In the genomic region with DNA sequence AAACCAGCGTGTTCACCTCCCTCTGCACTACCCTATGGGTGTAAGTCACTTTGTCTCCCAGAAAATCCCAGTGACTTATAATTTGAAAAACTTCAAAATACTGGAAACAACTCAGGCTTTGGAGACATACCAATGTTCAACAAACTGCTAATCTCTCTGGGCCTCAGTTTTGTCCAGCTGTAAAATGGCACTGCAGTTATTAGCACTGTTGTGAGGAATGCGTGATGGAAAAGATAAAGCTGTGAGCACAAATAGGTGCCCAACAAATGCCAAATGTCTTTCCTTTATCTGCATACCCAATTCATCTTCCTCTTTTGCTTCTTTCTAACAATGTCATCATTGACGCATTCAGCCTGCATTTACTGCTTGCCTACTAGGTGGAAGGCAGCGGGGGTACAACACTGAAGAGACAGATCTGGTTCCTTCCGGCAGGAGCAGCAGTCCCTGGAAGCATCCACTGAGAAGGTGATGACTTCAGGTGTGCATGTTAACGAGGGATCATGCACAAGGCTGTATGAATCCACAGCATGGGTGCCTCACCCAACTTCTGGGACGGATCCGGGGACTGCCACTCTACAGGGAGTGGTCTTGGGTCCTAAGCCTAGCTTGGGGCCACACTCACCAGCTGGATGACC, we compare ENCODE assay signal across 9 cellular contexts.
DNase-seq lines count a peak whose midpoint lies in the region; ATAC-seq and TF ChIP-seq lines count a peak whose summit lies in the region.
"Had no signal": no experiment of that assay in that cellular context is flagged by ENCODE, and none has a peak within 500 bp of the region (broad histone marks: within the 10 kb centered on the region; RNA-seq: fewer than 3 reads in every experiment).

No MANE protein-coding gene starts in this region.

- no peak for DNase-seq in activated naive CD4-positive, alpha-beta T cell treated with anti-CD3 and anti-CD28 coated beads, Interleukin-2, amount 10 ng/mL, durations not matched to agents 7 days and 5 days
- DNase-seq in activated naive CD4-positive, alpha-beta T cell treated with anti-CD3 and anti-CD28 coated beads, Interleukin-2, amount 50 U/mL, for 16 hours, result no peak
- DNase-seq in T-cell (no peak), esophagus muscularis mucosa (ENCODE audit: extremely low spot score) (no peak), transverse colon (no peak), iPS-NIHi7 (ENCODE audit: extremely low spot score) (no peak), NCI-H774 (lab: John Stamatoyannopoulos, UW) (no peak)
- DNase-seq: activated CD8-positive, alpha-beta memory T cell treated with anti-CD3 and anti-CD28 coated beads, Interleukin-2, amount 10 ng/mL, durations not matched to agents 7 days and 5 days had no signal

- peaks cover 90% of the 10 kb centered on the region for H3K4me1 Mint-ChIP-seq in activated naive CD4-positive, alpha-beta T cell treated with anti-CD3 and anti-CD28 coated beads, Interleukin-2, amount 10 ng/mL, durations not matched to agents 7 days and 5 days
- peaks cover 95 to 96% (median 95%) of the 10 kb centered on the region in 3 donors for H3K4me1 Mint-ChIP-seq in T-cell

- no peak for TF ChIP-seq CTCF in esophagus muscularis mucosa (IDR thresholded peaks at IDR 0.05)
- TF ChIP-seq CTCF in transverse colon (IDR thresholded peaks at IDR 0.05), result no peak

- no peaks in the 10 kb centered on the region for H3K36me3 ChIP-seq in esophagus muscularis mucosa
- no peaks in the 10 kb centered on the region for H3K36me3 ChIP-seq in transverse colon

- no peak overlapping the region for H3K4me3 Mint-ChIP-seq in activated naive CD4-positive, alpha-beta T cell treated with anti-CD3 and anti-CD28 coated beads, Interleukin-2, amount 10 ng/mL, durations not matched to agents 7 days and 5 days
- peak overlapping the region; percentile 44 to 83 (median 50) for H3K4me3 Mint-ChIP-seq in T-cell
- H3K4me3 Mint-ChIP-seq: activated CD8-positive, alpha-beta memory T cell treated with anti-CD3 and anti-CD28 coated beads, Interleukin-2, amount 10 ng/mL, durations not matched to agents 7 days and 5 days had no signal

- H3K9me3 ChIP-seq in esophagus muscularis mucosa, result no peaks in the 10 kb centered on the region
- H3K9me3 ChIP-seq in transverse colon, result no peaks in the 10 kb centered on the region

- intact Hi-C loops in esophagus muscularis mucosa (cut with DNase I) (loop anchor here (5.0 kb wide), 1 partner anchor 64 kb away; a partner anchor contains a TSS), transverse colon (cut with DNase I; ENCODE audit: low total_unique reads) (no loop called here)

- ATAC-seq in T-cell (replicated peaks in 1 of 4) (peak in 1 of 4 experiments; percentile 25), GM21717 (IDR thresholded peaks at IDR 0.05; ENCODE audit: unreplicated experiment) (no peak)
- ATAC-seq: activated CD8-positive, alpha-beta memory T cell treated with anti-CD3 and anti-CD28 coated beads, Interleukin-2, amount 10 ng/mL, durations not matched to agents 7 days and 5 days had no signal

- peak overlapping the region; percentile 66 for H3K27ac Mint-ChIP-seq in activated naive CD4-positive, alpha-beta T cell treated with anti-CD3 and anti-CD28 coated beads, Interleukin-2, amount 10 ng/mL, durations not matched to agents 7 days and 5 days
- peak overlapping the region; percentile 68 to 89 for H3K27ac Mint-ChIP-seq in T-cell

- H3K4me1 ChIP-seq in esophagus muscularis mucosa (peaks cover 62 to 97% (median 91%) of the 10 kb centered on the region in 4 donors), transverse colon (peaks cover 67 to 97% (median 82%) of the 10 kb centered on the region in 4 donors)

- TF ChIP-seq EP300 in esophagus muscularis mucosa (IDR thresholded peaks at IDR 0.05), result no peak
- TF ChIP-seq EP300 in transverse colon (IDR thresholded peaks at IDR 0.05; ENCODE audit: low read depth), result no peak

- 86% methylated on average over 8 of the region's 8 CpGs for WGBS in esophagus muscularis mucosa
- WGBS in transverse colon (ENCODE audit: low coverage in 1 of 2), 2 donors, result 50 to 68% methylated on average over 3 to 8 of the region's 8 CpGs

- TF ChIP-seq POLR2A in esophagus muscularis mucosa (IDR thresholded peaks at IDR 0.05; ENCODE audit: low read depth), result no peak
- no peak for TF ChIP-seq POLR2A in transverse colon (IDR thresholded peaks at IDR 0.05)

- peaks cover 30% of the 10 kb centered on the region for H3K36me3 Mint-ChIP-seq in activated naive CD4-positive, alpha-beta T cell treated with anti-CD3 and anti-CD28 coated beads, Interleukin-2, amount 10 ng/mL, durations not matched to agents 7 days and 5 days
- H3K36me3 Mint-ChIP-seq in T-cell, result peaks cover 8% of the 10 kb centered on the region

- in situ Hi-C loops in transverse colon (cut with MboI; ENCODE audit: low pct_ligation_motif_present in 1 of 4, low pct_unique_long_range_greater_than_20kb in 1 of 4, low sequenced_read_pairs in 3 of 4), result loop anchor here in 1 of 4 donors (25.0 kb wide), 1 partner anchor 206 kb away; no protein-coding TSS in a partner anchor

- H3K27me3 Mint-ChIP-seq in activated naive CD4-positive, alpha-beta T cell treated with anti-CD3 and anti-CD28 coated beads, Interleukin-2, amount 10 ng/mL, durations not matched to agents 7 days and 5 days, result no peaks in the 10 kb centered on the region
- H3K27me3 Mint-ChIP-seq in T-cell, result no peaks in the 10 kb centered on the region
- H3K27me3 Mint-ChIP-seq: activated CD8-positive, alpha-beta memory T cell treated with anti-CD3 and anti-CD28 coated beads, Interleukin-2, amount 10 ng/mL, durations not matched to agents 7 days and 5 days had no signal

- no peak overlapping the region for H3K4me3 ChIP-seq in esophagus muscularis mucosa
- H3K4me3 ChIP-seq in transverse colon, result no peak overlapping the region

- POLR2A ChIA-PET in T-cell (lab: Charles Lee), result interaction anchor here in 1 of 2 donors (0.6 kb wide), 1 partner anchor 15 kb away, joined by 7 read pairs; no protein-coding TSS in a partner anchor

- CTCF ChIA-PET in activated naive CD4-positive, alpha-beta T cell treated with anti-CD3 and anti-CD28 coated beads, Interleukin-2, amount 10 ng/mL, durations not matched to agents 7 days and 5 days (lab: Charles Lee), result interaction anchor here (1.6 kb wide), 1 partner anchor 10 kb away, joined by 8 read pairs; no protein-coding TSS in a partner anchor
- CTCF ChIA-PET in T-cell (lab: Charles Lee), result interaction anchor here in 1 of 2 donors (0.6 kb wide), 2 partner anchors 1369 to 1979 kb away, joined by 3 to 4 read pairs; no protein-coding TSS in a partner anchor

- H3K27ac ChIP-seq in esophagus muscularis mucosa (replicated peaks in 1 of 4) (peak overlapping the region in 3 of 4 donors; percentile 52 to 71 (median 63)), transverse colon (peak overlapping the region; percentile 11 to 87 (median 56))

- no peaks in the 10 kb centered on the region for H3K9me3 Mint-ChIP-seq in activated naive CD4-positive, alpha-beta T cell treated with anti-CD3 and anti-CD28 coated beads, Interleukin-2, amount 10 ng/mL, durations not matched to agents 7 days and 5 days
- H3K9me3 Mint-ChIP-seq in T-cell, result no peaks in the 10 kb centered on the region

- no peaks in the 10 kb centered on the region for H3K27me3 ChIP-seq in esophagus muscularis mucosa
- no peaks in the 10 kb centered on the region for H3K27me3 ChIP-seq in transverse colon
